In the genomic region with DNA sequence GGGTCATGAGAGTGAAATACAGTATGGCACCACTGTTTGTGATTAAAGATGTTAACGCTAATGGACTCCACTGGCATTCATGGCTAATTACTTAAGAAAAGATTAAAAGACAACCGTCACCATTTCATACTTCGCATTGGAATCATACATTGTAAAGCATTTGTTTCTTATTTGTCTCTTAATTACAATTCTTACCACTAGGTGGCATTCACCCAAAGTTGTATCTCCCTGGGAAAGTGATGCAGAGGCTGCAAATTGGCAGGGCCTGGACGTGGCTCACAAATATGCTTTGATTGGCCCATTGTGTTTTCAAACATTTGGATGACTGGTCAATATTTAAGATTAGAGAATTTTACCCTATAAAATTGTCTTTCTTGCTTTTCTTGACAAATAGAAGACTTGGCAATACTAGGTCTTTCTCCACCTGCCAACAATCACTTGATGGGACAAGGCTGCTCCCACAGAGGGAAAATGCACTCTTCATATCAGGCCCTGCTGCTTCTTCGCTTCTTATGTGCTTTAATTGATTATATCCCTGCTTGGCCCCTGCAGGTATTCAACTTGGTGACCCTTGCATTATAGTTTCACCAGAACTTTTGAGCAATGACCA, we compare ENCODE assay signal across 8 cellular contexts.
A peak's percentile ranks its signal among the peaks of the same experiment; 100 is the strongest.
DNase-seq lines count a peak whose midpoint lies in the region; ATAC-seq and TF ChIP-seq lines count a peak whose summit lies in the region.

No MANE protein-coding gene starts in this region.

- no peak overlapping the region for H3K27ac ChIP-seq in endodermal cell (ENCODE audit: low read depth, low read length)

- no peaks in the 10 kb centered on the region for H3K4me1 Mint-ChIP-seq in endodermal cell
- peaks cover 7% of the 10 kb centered on the region for H3K4me1 Mint-ChIP-seq in mesothelial cell of epicardium

- H3K9me3 Mint-ChIP-seq in endodermal cell (no peaks in the 10 kb centered on the region), mesothelial cell of epicardium (no peaks in the 10 kb centered on the region)

- no peak overlapping the region for H3K4me3 ChIP-seq in endodermal cell (ENCODE audit: low read length)

- H3K27me3 Mint-ChIP-seq in endodermal cell (ENCODE audit: insufficient read depth) (no peaks in the 10 kb centered on the region), mesothelial cell of epicardium (ENCODE audit: low read depth) (peaks cover 6% of the 10 kb centered on the region)

- no peak overlapping the region for H3K9ac ChIP-seq in endodermal cell (ENCODE audit: extremely low read depth, low read length, poor library complexity, severe bottlenecking)

- TF ChIP-seq CTCF in endodermal cell (conservative IDR thresholded peaks at IDR 0.05) (peak; percentile 81), mesothelial cell of epicardium (IDR thresholded peaks at IDR 0.05; ENCODE audit: unreplicated experiment) (peak; percentile 89)

- H3K4me1 ChIP-seq in endodermal cell (ENCODE audit: control insufficient read depth, insufficient read depth, low read length) = no peaks in the 10 kb centered on the region

- H3K4me3 Mint-ChIP-seq in endodermal cell (no peak overlapping the region), mesothelial cell of epicardium (no peak overlapping the region)

- H3K27ac Mint-ChIP-seq in endodermal cell = no peak overlapping the region
- no peak overlapping the region for H3K27ac Mint-ChIP-seq in mesothelial cell of epicardium

- WGBS in endodermal cell (ENCODE audit: insufficient coverage in 1 of 2, insufficient read length in 1 of 2), 2 experiments = 49 to 61% methylated on average over 2 to 5 of the region's 5 CpGs

- H3K9me3 ChIP-seq in endodermal cell (ENCODE audit: control insufficient read depth, low read length) = no peaks in the 10 kb centered on the region

- peak; percentile 43 for DNase-seq in DMS 273 treated with DMSO at 0.1 percent for 48 hours (lab: John Stamatoyannopoulos, UW)
- DNase-seq in M059J (ENCODE audit: low read depth) = peak; percentile 47
- DNase-seq in SHP77 treated with DMSO at 0.1 percent for 48 hours (lab: John Stamatoyannopoulos, UW) = peak; percentile 52
- no peak for DNase-seq in endodermal cell
- no peak for DNase-seq in mesothelial cell of epicardium (ENCODE audit: low spot score in 2 of 2, unreplicated experiment in 2 of 2)

- no peaks in the 10 kb centered on the region for H3K36me3 Mint-ChIP-seq in endodermal cell (ENCODE audit: low read depth)
- H3K36me3 Mint-ChIP-seq in mesothelial cell of epicardium = no peaks in the 10 kb centered on the region

- no peaks in the 10 kb centered on the region for H3K36me3 ChIP-seq in endodermal cell (ENCODE audit: control insufficient read depth, insufficient read depth, low read length)

- no peaks in the 10 kb centered on the region for H3K27me3 ChIP-seq in endodermal cell (ENCODE audit: control insufficient read depth, insufficient read depth, low read length, poor library complexity, severe bottlenecking)

- ATAC-seq in GM19397 (IDR thresholded peaks at IDR 0.05; ENCODE audit: unreplicated experiment) (peak; percentile 60), HG03196 (IDR thresholded peaks at IDR 0.05; ENCODE audit: unreplicated experiment) (no peak), GM18868 (IDR thresholded peaks at IDR 0.05; ENCODE audit: unreplicated experiment) (no peak)

Comparison
In these comparisons a context has a peak if more than half of its experiments do, and no peak if none do; other contexts are left out.
1. DNase-seq: peak in DMS 273 treated with DMSO at 0.1 percent for 48 hours (single experiment), M059J (single experiment) and SHP77 treated with DMSO at 0.1 percent for 48 hours (single experiment); none in endodermal cell (single experiment) and mesothelial cell of epicardium (0 of 2).